In genomic region chr16:70127706-70128105, GRCh38 we compare ENCODE assay signal across 4 cellular contexts. TPM values are rescaled to one million over a fixed set of nuclear protein-coding genes. Genes with fewer than 3 reads are reported as not detected.
"Had no signal": no experiment of that assay in that cellular context is flagged by ENCODE, and none has a peak within 500 bp of the region (broad histone marks: within the 10 kb centered on the region; RNA-seq: fewer than 3 reads in every experiment).

No MANE protein-coding gene starts in this region.

RNA-seq across cellular contexts. Expression of gene CLEC18C, which starts 45.9 kb away (rescaled TPM):
- total RNA-seq: HT1080, IMR-90, OCI-LY7, SJSA1 had no signal
